15 cellular contexts compared by ENCODE assay signal in the genomic region with DNA sequence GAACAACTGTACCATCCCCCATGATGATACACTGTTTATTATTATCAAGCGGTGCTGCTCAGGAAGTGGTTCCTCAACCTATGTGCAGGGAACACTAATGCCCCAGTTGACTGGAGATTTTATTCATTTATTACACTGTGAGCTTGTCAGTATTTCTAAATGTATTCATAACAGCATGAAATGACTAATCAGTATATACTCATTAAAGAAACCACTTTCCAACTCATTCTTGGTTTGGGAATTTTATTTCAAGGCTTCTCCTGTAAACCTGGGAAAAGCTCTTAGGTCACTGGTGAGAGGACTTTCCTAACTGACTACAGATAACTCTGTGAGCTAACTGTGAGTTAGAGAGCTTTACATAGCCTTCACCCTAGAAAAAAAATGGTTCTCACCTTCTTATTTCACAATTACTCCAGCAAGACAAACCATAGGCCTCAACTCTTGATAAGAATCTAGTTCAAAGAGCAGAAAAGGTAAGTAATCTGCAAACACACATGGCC. TPM values are rescaled to one million over a fixed set of nuclear protein-coding genes. Genes with fewer than 3 reads are reported as not detected.
DNase-seq lines count a peak whose midpoint lies in the region; ATAC-seq, FAIRE-seq and TF ChIP-seq lines count a peak whose summit lies in the region.
"Had no signal": no experiment of that assay in that cellular context is flagged by ENCODE, and none has a peak within 500 bp of the region (broad histone marks: within the 10 kb centered on the region; RNA-seq: fewer than 3 reads in every experiment).

No MANE protein-coding gene starts in this region.

- no peaks in the 10 kb centered on the region for H4K20me1 ChIP-seq in GM23248 (ENCODE audit: insufficient read depth)

- peaks cover 67 to 92% of the 10 kb centered on the region in 2 donors for H3K36me3 Mint-ChIP-seq in CD14-positive monocyte
- H3K36me3 Mint-ChIP-seq in naive thymus-derived CD8-positive, alpha-beta T cell, result peaks cover 0 to 92% (median 17%) of the 10 kb centered on the region in 3 donors

- WGBS in GM23248 (ENCODE audit: low coverage in 1 of 2, low lambda C conversion rate in 2 of 2, missing lambda C conversion rate in 2 of 2), 2 experiments, result 50 to 68% methylated on average over 1 of the region's 1 CpG
- 83 to 95% methylated on average over 1 of the region's 1 CpG for WGBS in thyroid gland, 2 donors

- H3K27me3 ChIP-seq in GM23248 (replicated peaks; ENCODE audit: insufficient read depth) (no peaks in the 10 kb centered on the region), thyroid gland (no peaks in the 10 kb centered on the region)
- H3K27me3 ChIP-seq: colonic mucosa had no signal

- H3K4me3 Mint-ChIP-seq in CD14-positive monocyte, result no peak overlapping the region
- H3K4me3 Mint-ChIP-seq in naive thymus-derived CD8-positive, alpha-beta T cell, result no peak overlapping the region

- H3K27ac Mint-ChIP-seq in CD14-positive monocyte, result peak overlapping the region in 4 of 7 donors; percentile 19 to 68 (median 20)
- peak overlapping the region in 7 of 10 donors; percentile 17 to 84 (median 52) for H3K27ac Mint-ChIP-seq in naive thymus-derived CD8-positive, alpha-beta T cell

- H3K9me3 ChIP-seq in GM23248 (ENCODE audit: low read depth) (no peaks in the 10 kb centered on the region), thyroid gland (no peaks in the 10 kb centered on the region)
- H3K9me3 ChIP-seq: colonic mucosa, HAP-1 had no signal

- peaks cover 37% of the 10 kb centered on the region for H3K36me3 ChIP-seq in GM23248 (ENCODE audit: low read depth)
- peaks cover 23 to 47% of the 10 kb centered on the region in 2 donors for H3K36me3 ChIP-seq in thyroid gland

- no peak for ATAC-seq in naive thymus-derived CD8-positive, alpha-beta T cell
- no peak for ATAC-seq in GM19035 (IDR thresholded peaks at IDR 0.05; ENCODE audit: unreplicated experiment)
- ATAC-seq in GM18498 (IDR thresholded peaks at IDR 0.05; ENCODE audit: unreplicated experiment), result no peak

- POLR2A ChIA-PET in naive thymus-derived CD8-positive, alpha-beta T cell (lab: Charles Lee), result no interaction called here

- no peak for TF ChIP-seq POLR2A in thyroid gland (IDR thresholded peaks at IDR 0.05)

- intact Hi-C loops in CD14-positive monocyte (cut with micrococcal nuclease), result loop anchor here in 1 of 2 donors (10.0 kb wide), 1 partner anchor 77 kb away; no protein-coding TSS in a partner anchor
- intact Hi-C loops in thyroid gland (cut with DNase I), result no loop called here

- no peak overlapping the region for H2AFZ ChIP-seq in GM23248

- H3K9me2 ChIP-seq in GM23248 (ENCODE audit: insufficient read depth), result no peaks in the 10 kb centered on the region

- H3K4me1 Mint-ChIP-seq in CD14-positive monocyte, result peaks cover 35% of the 10 kb centered on the region
- peaks cover 0 to 31% (median 14%) of the 10 kb centered on the region in 4 donors for H3K4me1 Mint-ChIP-seq in naive thymus-derived CD8-positive, alpha-beta T cell

- H3K4me3 ChIP-seq in GM23248 (no peak overlapping the region), thyroid gland (replicated peaks in 1 of 3) (no peak overlapping the region)
- H3K4me3 ChIP-seq: colonic mucosa, HAP-1 had no signal

- DNase-seq in CD14-positive monocyte (ENCODE audit: low spot score), result no peak
- DNase-seq in GM23248, result peak; percentile 47
- DNase-seq in amniotic epithelial cell (ENCODE audit: low read depth), result peak; percentile 91
- no peak for DNase-seq in naive thymus-derived CD8-positive, alpha-beta T cell
- no peak for DNase-seq in urothelium cell line (ENCODE audit: low spot score)
- DNase-seq in thyroid gland, result no peak
- DNase-seq: activated naive CD4-positive, alpha-beta T cell treated with anti-CD3 and anti-CD28 coated beads, Interleukin-2, amount 50 U/mL, for 16 hours; colonic mucosa; GDM1 had no signal

- peaks cover 40% of the 10 kb centered on the region for H3K79me2 ChIP-seq in GM23248 (ENCODE audit: insufficient read depth)

- in situ Hi-C loops in GM23248 (cut with MboI), result no loop called here

- H3F3A ChIP-seq in GM23248 (ENCODE audit: insufficient read depth), result peaks cover 35% of the 10 kb centered on the region

- H3K27me3 Mint-ChIP-seq in CD14-positive monocyte (ENCODE audit: low read depth in 3 of 3), result peaks cover 0 to 2% (median 0%) of the 10 kb centered on the region in 3 donors
- H3K27me3 Mint-ChIP-seq in naive thymus-derived CD8-positive, alpha-beta T cell, result no peaks in the 10 kb centered on the region

- H3K9ac ChIP-seq in GM23248, result no peak overlapping the region

- FAIRE-seq in urothelium cell line (lab: Jason Lieb, UNC), result no peak

- H3K27ac ChIP-seq in GM23248, result peak overlapping the region; percentile 44; the same call in 1 of the 2 replicates
- peak overlapping the region in 1 of 3 donors; percentile 41 for H3K27ac ChIP-seq in thyroid gland

- no peak overlapping the region for H3K4me2 ChIP-seq in GM23248 (ENCODE audit: unreplicated experiment)

- no peak for TF ChIP-seq CTCF in CD14-positive monocyte (IDR thresholded peaks at IDR 0.05)
- TF ChIP-seq CTCF in thyroid gland (IDR thresholded peaks at IDR 0.05), result no peak

- H3K4me1 ChIP-seq in GM23248 (ENCODE audit: insufficient read depth) (peaks cover 32% of the 10 kb centered on the region), thyroid gland (peaks cover 13 to 26% of the 10 kb centered on the region in 2 donors)
- H3K4me1 ChIP-seq: colonic mucosa, HAP-1 had no signal

- H3K9me3 Mint-ChIP-seq in CD14-positive monocyte, result no peaks in the 10 kb centered on the region
- H3K9me3 Mint-ChIP-seq in naive thymus-derived CD8-positive, alpha-beta T cell, result no peaks in the 10 kb centered on the region

RNA-seq across cellular contexts. Expression of gene NXPH3, which starts 42.5 kb away (rescaled TPM):
- polyA plus RNA-seq in CD14-positive monocyte (not detected), GM23248 (2016; fragmentation: Nextera tagmentation; extraction: Ambion mirVana) (0.30 TPM in 2 replicates)
- 0.76 and 1.4 TPM in 2 replicates for total RNA-seq in GM23248 (2014; rRNA removed; shearing (Covaris generic))
- total RNA-seq in naive thymus-derived CD8-positive, alpha-beta T cell, result not detected
- polyA plus RNA-seq in naive thymus-derived CD8-positive, alpha-beta T cell, result not detected
- 1 to 10 TPM; 1.0 to 5.1 (median 1.2) TPM for total RNA-seq in thyroid gland
- total RNA-seq: MCF 10A, mononuclear cell, OCI-LY7 had no signal

RNA-seq across cellular contexts. Expression of gene SPOP, which starts 59.7 kb away (rescaled TPM):
- polyA plus RNA-seq in CD14-positive monocyte, result 10 to 100 TPM; 63.2 to 65.5 TPM
- total RNA-seq in GM23248 (2014; rRNA removed; shearing (Covaris generic)), result 40.5 and 69.8 TPM in 2 replicates
- polyA plus RNA-seq in GM23248 (2016; fragmentation: Nextera tagmentation; extraction: Ambion mirVana), result 64.1 and 66.0 TPM in 2 replicates
- 10 to 100 TPM; 91.0 to 92.0 TPM for total RNA-seq in naive thymus-derived CD8-positive, alpha-beta T cell
- 100 to 1,000 TPM in 2 of 3 donors, 10 to 100 TPM in 1; 75.9 to 126 (median 103) TPM for polyA plus RNA-seq in naive thymus-derived CD8-positive, alpha-beta T cell
- total RNA-seq in thyroid gland, result 10 to 100 TPM; 78.5 to 86.4 (median 81.6) TPM

Comparison
In these comparisons a context has a peak if more than half of its experiments do, and no peak if none do; other contexts are left out.
1. DNase-seq: peak in GM23248 (single experiment) and amniotic epithelial cell (single experiment); none in CD14-positive monocyte (single experiment), naive thymus-derived CD8-positive, alpha-beta T cell (0 of 10), urothelium cell line (single experiment) and thyroid gland (0 of 2).